ENCODE assay signal across 17 cellular contexts in the genomic region with DNA sequence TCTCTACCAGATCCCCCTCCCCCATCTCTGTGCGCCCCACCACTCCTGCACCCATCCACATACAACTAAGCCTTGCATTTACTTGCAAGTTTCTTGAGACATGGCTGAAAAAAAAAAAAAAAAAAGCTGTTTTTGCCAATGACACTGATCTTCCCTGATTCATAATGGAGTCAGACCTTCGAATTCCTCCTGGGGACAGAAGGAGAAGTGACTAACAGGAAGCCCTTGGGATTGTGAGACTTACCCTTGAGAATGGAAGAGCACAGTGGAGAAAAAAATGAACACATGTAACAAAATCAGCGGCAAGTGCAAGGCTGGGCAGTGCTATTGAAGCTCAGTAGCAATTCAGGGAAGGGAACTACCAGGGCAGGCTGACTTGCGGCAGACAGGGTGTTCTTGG.
DNase-seq lines count a peak whose midpoint lies in the region; ATAC-seq and TF ChIP-seq lines count a peak whose summit lies in the region.
"Had no signal": no experiment of that assay in that cellular context is flagged by ENCODE, and none has a peak within 500 bp of the region (broad histone marks: within the 10 kb centered on the region; RNA-seq: fewer than 3 reads in every experiment).

No MANE protein-coding gene starts in this region.

- H3K4me1 Mint-ChIP-seq in MCF 10A (ENCODE audit: insufficient read depth, unreplicated experiment), result peaks cover 18% of the 10 kb centered on the region

- no TSS peak for BruUV-seq in MCF 10A (replicated peaks; lab: Mats Ljungman, UMichigan)

- CTCF ChIA-PET in MCF 10A (lab: Yijun Ruan, JAX), result interaction anchor here (0.6 to 1.1 kb wide), 2 partner anchors 10 to 1040 kb away, joined by 3 read pairs; no protein-coding TSS in a partner anchor

- H3K9me3 Mint-ChIP-seq in MCF 10A (ENCODE audit: unreplicated experiment), result peaks cover 8% of the 10 kb centered on the region
- H3K9me3 Mint-ChIP-seq: GM23338 had no signal

- H3K27ac ChIP-seq in left ventricle myocardium inferior (replicated peaks) (peak overlapping the region; percentile 19), heart right ventricle (peak overlapping the region in 1 of 10 donors; percentile 13)
- H3K27ac ChIP-seq: 22Rv1, PC-9, testis had no signal

- H3K4me3 ChIP-seq in left ventricle myocardium inferior (no peak overlapping the region), heart right ventricle (no peak overlapping the region), kidney epithelial cell (ENCODE audit: low read depth, low read length) (no peak overlapping the region)
- H3K4me3 ChIP-seq: GM23338, PC-9, testis had no signal

- DNase-seq in left ventricle myocardium inferior (no peak), heart right ventricle (no peak), MCF 10A (ENCODE audit: unreplicated experiment) (peak; percentile 51), kidney epithelial cell (ENCODE audit: low read depth) (peak; percentile 18), RPMI8226 (no peak), NCI-H526 (lab: John Stamatoyannopoulos, UW) (no peak), SK-N-DZ (ENCODE audit: low spot score) (no peak)
- DNase-seq: activated CD4-positive, alpha-beta T cell treated with anti-CD3 and anti-CD28 coated beads, Interleukin-2, amount 50 U/mL, for 48 hours; activated gamma-delta T cell treated with Interleukin-2 at 50 U/mL for 16 hours; left colon; NCI-H2227 treated with DMSO at 0.1 percent for 48 hours; PC-9; T-helper 9 cell; testis had no signal

- 75 to 83% methylated on average over 4 of the region's 4 CpGs for WGBS in heart right ventricle, 2 donors

- H3K27me3 ChIP-seq in left ventricle myocardium inferior (ENCODE audit: low read depth), result no peaks in the 10 kb centered on the region
- H3K27me3 ChIP-seq in heart right ventricle, result peaks cover 0 to 9% (median 0%) of the 10 kb centered on the region in 7 donors
- H3K27me3 ChIP-seq in kidney epithelial cell (ENCODE audit: control insufficient read depth, insufficient read depth, low read length), result no peaks in the 10 kb centered on the region
- H3K27me3 ChIP-seq: testis had no signal

- H3K27me3 Mint-ChIP-seq in MCF 10A (ENCODE audit: insufficient read depth, unreplicated experiment), result peaks cover 79% of the 10 kb centered on the region

- H3K36me3 Mint-ChIP-seq in MCF 10A (ENCODE audit: insufficient read depth, unreplicated experiment), result no peaks in the 10 kb centered on the region

- no peak overlapping the region for H3K4me3 Mint-ChIP-seq in MCF 10A (ENCODE audit: unreplicated experiment)
- H3K4me3 Mint-ChIP-seq: GM23338 had no signal

- no peaks in the 10 kb centered on the region for H3K9me3 ChIP-seq in left ventricle myocardium inferior (replicated peaks)
- no peaks in the 10 kb centered on the region for H3K9me3 ChIP-seq in heart right ventricle
- H3K9me3 ChIP-seq: testis had no signal

- ATAC-seq in heart right ventricle (no peak), GM19467 (IDR thresholded peaks at IDR 0.05; ENCODE audit: unreplicated experiment) (no peak)
- ATAC-seq: GM23338, left colon had no signal

- no peak overlapping the region for H3K27ac Mint-ChIP-seq in MCF 10A (ENCODE audit: low read depth, unreplicated experiment)
- H3K27ac Mint-ChIP-seq: GM23338 had no signal

- POLR2A ChIA-PET in MCF 10A (lab: Yijun Ruan, JAX), result no interaction called here

- no peak for TF ChIP-seq CTCF in left ventricle myocardium inferior (IDR thresholded peaks at IDR 0.05; ENCODE audit: borderline replicate concordance)
- no peak for TF ChIP-seq CTCF in heart right ventricle (IDR thresholded peaks at IDR 0.05)
- no peak for TF ChIP-seq CTCF in MCF 10A (IDR thresholded peaks at IDR 0.05; ENCODE audit: unreplicated experiment)
- no peak for TF ChIP-seq CTCF in kidney epithelial cell (IDR thresholded peaks at IDR 0.05; ENCODE audit: insufficient read depth, low read length, poor library complexity, severe bottlenecking)

- no peaks in the 10 kb centered on the region for H3K36me3 ChIP-seq in left ventricle myocardium inferior
- H3K36me3 ChIP-seq in heart right ventricle, result no peaks in the 10 kb centered on the region
- no peaks in the 10 kb centered on the region for H3K36me3 ChIP-seq in kidney epithelial cell (ENCODE audit: control insufficient read depth, insufficient read depth, low read length)

- H3K4me1 ChIP-seq in left ventricle myocardium inferior (peaks cover 16% of the 10 kb centered on the region), heart right ventricle (peaks cover 0 to 23% (median 17%) of the 10 kb centered on the region in 9 donors)
- H3K4me1 ChIP-seq: testis had no signal

- intact Hi-C loops in left ventricle myocardium inferior (cut with micrococcal nuclease), result no loop called here
- intact Hi-C loops in heart right ventricle (cut with DNase I), result loop anchor here in 1 of 10 donors (2.0 kb wide), 1 partner anchor 73 kb away; no protein-coding TSS in a partner anchor
- intact Hi-C loops in MCF 10A (cut with micrococcal nuclease), result no loop called here

Comparison
In these comparisons a context has a peak if more than half of its experiments do, and no peak if none do; other contexts are left out.
1. DNase-seq: peak in MCF 10A (single experiment) and kidney epithelial cell (single experiment); none in left ventricle myocardium inferior (single experiment), heart right ventricle (0 of 2), RPMI8226 (single experiment), NCI-H526 (0 of 2) and SK-N-DZ (single experiment).